Comparison of ENCODE assay signal across 22 cellular contexts in the genomic region with DNA sequence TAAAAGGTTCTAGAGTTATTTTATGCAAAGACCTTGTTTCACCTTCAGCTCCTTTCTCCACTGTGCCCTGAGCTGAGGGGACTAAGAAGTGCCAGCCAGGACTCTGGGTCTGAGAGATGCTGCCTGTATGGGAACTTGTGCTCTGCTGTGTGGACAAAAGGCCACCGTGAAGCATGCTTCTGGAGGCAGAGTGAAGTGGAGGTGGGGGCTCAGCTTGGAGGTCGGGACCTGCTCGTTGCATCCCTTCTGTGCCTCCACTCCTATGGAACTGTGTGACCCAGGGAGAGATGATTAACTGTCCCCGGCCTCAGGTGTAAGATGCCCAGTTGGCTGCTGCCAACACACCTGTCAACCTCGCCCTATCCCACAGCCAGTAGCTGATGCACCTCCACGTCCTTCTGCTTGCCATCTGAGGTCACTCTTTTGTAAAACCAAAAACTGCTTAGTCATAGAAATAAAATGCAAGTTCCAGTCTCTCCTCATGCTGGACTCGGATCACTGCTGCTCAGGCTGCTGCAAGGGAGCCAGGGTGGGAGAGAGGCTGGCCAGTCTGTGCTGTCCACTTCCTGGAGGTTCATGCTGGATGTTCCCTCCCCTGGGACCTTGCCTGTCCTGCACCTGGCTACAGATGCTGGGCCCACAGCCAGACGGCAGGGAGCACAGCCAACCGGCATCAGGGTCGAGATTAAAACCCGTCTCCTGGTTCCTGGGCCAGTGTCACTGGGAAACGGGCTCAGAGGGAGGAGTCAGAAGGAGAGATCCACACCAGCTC.
DNase-seq lines count a peak whose midpoint lies in the region; ATAC-seq and TF ChIP-seq lines count a peak whose summit lies in the region.
"Had no signal": no experiment of that assay in that cellular context is flagged by ENCODE, and none has a peak within 500 bp of the region (broad histone marks: within the 10 kb centered on the region; RNA-seq: fewer than 3 reads in every experiment).

No MANE protein-coding gene starts in this region.

- DNase-seq in Right ventricle myocardium superior (no peak), left cardiac atrium (no peak), epithelial cell of esophagus (ENCODE audit: low read depth) (peak; percentile 27), osteoblast (ENCODE audit: insufficient read length, low spot score, missing footprints) (peak; percentile 69)
- no peak for DNase-seq in effector memory CD8-positive, alpha-beta T cell
- no peak for DNase-seq in activated naive CD8-positive, alpha-beta T cell treated with anti-CD3 and anti-CD28 coated beads, Interleukin-2, amount 50 U/mL, for 24 hours
- DNase-seq: activated CD4-positive, alpha-beta T cell treated with anti-CD3 and anti-CD28 coated beads, Interleukin-2, amount 50 U/mL, for 48 hours; activated naive CD8-positive, alpha-beta T cell treated with anti-CD3 and anti-CD28 coated beads for 36 hours; activated T-cell treated with anti-CD3 and anti-CD28 coated beads for 4 hours; DMS53; dorsolateral prefrontal cortex; lower lobe of right lung; MV-4-11; naive B cell; NCI-H187 treated with DMSO at 0.1 percent for 48 hours; NCI-H345; small intestine; stimulated activated CD4-positive, alpha-beta T cell treated with anti-CD3 and anti-CD28 coated beads, Interleukin-4, amount 100 ng/mL, for 1 hour had no signal

- H3K27ac ChIP-seq in osteoblast (ENCODE audit: low read depth, low read length), result no peak overlapping the region
- H3K27ac ChIP-seq: dorsolateral prefrontal cortex, lower lobe of right lung had no signal

- no peak overlapping the region for H3K27ac Mint-ChIP-seq in effector memory CD8-positive, alpha-beta T cell
- H3K27ac Mint-ChIP-seq in activated naive CD8-positive, alpha-beta T cell treated with anti-CD3 and anti-CD28 coated beads, Interleukin-2, amount 50 U/mL, for 24 hours, result no peak overlapping the region
- H3K27ac Mint-ChIP-seq: activated naive CD8-positive, alpha-beta T cell treated with anti-CD3 and anti-CD28 coated beads for 36 hours; IgD-negative memory B cell; naive B cell; progenitor cell of endocrine pancreas had no signal

- H3K4me1 ChIP-seq in osteoblast (ENCODE audit: insufficient read depth, low read length), result peaks cover 18% of the 10 kb centered on the region
- H3K4me1 ChIP-seq: lower lobe of right lung had no signal

- intact Hi-C loops in Right ventricle myocardium superior (cut with DNase I) (no loop called here), left cardiac atrium (cut with DNase I) (no loop called here)

- TF ChIP-seq CTCF in epithelial cell of esophagus (IDR thresholded peaks at IDR 0.05; ENCODE audit: insufficient read depth, low read depth, low read length, missing control alignments), result no peak
- TF ChIP-seq CTCF in osteoblast (IDR thresholded peaks at IDR 0.05; ENCODE audit: extremely low read depth, low read depth, low read length), result no peak

- ATAC-seq in Right ventricle myocardium superior (ENCODE audit: poor library complexity) (peak; percentile 52), left cardiac atrium (no peak), GM18867 (IDR thresholded peaks at IDR 0.05; ENCODE audit: unreplicated experiment) (no peak), HG03025 (IDR thresholded peaks at IDR 0.05; ENCODE audit: low FRiP score, unreplicated experiment) (no peak)
- no peak for ATAC-seq in effector memory CD8-positive, alpha-beta T cell (replicated peaks)
- ATAC-seq in activated naive CD8-positive, alpha-beta T cell treated with anti-CD3 and anti-CD28 coated beads, Interleukin-2, amount 50 U/mL, for 24 hours, result no peak
- ATAC-seq: lower lobe of right lung had no signal

- H3K4me2 ChIP-seq in osteoblast (ENCODE audit: insufficient read depth, low read length), result no peak overlapping the region

- H3K4me3 ChIP-seq in epithelial cell of esophagus (ENCODE audit: low read length) (no peak overlapping the region), osteoblast (ENCODE audit: insufficient read depth, low read length) (no peak overlapping the region)
- H3K4me3 ChIP-seq: dorsolateral prefrontal cortex, lower lobe of right lung had no signal

- peaks cover 2 to 8% of the 10 kb centered on the region in 2 donors for H3K4me1 Mint-ChIP-seq in effector memory CD8-positive, alpha-beta T cell (ENCODE audit: low read depth in 2 of 2)
- H3K4me1 Mint-ChIP-seq in activated naive CD8-positive, alpha-beta T cell treated with anti-CD3 and anti-CD28 coated beads, Interleukin-2, amount 50 U/mL, for 24 hours, result no peaks in the 10 kb centered on the region
- H3K4me1 Mint-ChIP-seq: activated naive CD8-positive, alpha-beta T cell treated with anti-CD3 and anti-CD28 coated beads for 36 hours; naive B cell had no signal

- peaks cover 34 to 84% of the 10 kb centered on the region in 2 donors for H3K27me3 Mint-ChIP-seq in effector memory CD8-positive, alpha-beta T cell
- H3K27me3 Mint-ChIP-seq in activated naive CD8-positive, alpha-beta T cell treated with anti-CD3 and anti-CD28 coated beads, Interleukin-2, amount 50 U/mL, for 24 hours, result peaks cover 9% of the 10 kb centered on the region

- peaks cover 7% of the 10 kb centered on the region for H3K27me3 ChIP-seq in osteoblast (ENCODE audit: insufficient read depth, low read length)
- H3K27me3 ChIP-seq: dorsolateral prefrontal cortex had no signal

- H2AFZ ChIP-seq in osteoblast (ENCODE audit: low read length), result no peak overlapping the region

- no peaks in the 10 kb centered on the region for H3K9me3 ChIP-seq in osteoblast (ENCODE audit: low read depth, low read length)
- H3K9me3 ChIP-seq: lower lobe of right lung had no signal

- H3K4me3 Mint-ChIP-seq in effector memory CD8-positive, alpha-beta T cell, result no peak overlapping the region
- no peak overlapping the region for H3K4me3 Mint-ChIP-seq in activated naive CD8-positive, alpha-beta T cell treated with anti-CD3 and anti-CD28 coated beads, Interleukin-2, amount 50 U/mL, for 24 hours
- H3K4me3 Mint-ChIP-seq: activated naive CD8-positive, alpha-beta T cell treated with anti-CD3 and anti-CD28 coated beads for 36 hours; naive B cell had no signal

- no peaks in the 10 kb centered on the region for H4K20me1 ChIP-seq in osteoblast (ENCODE audit: insufficient read depth, low read length)

- no peaks in the 10 kb centered on the region for H3K9me3 Mint-ChIP-seq in effector memory CD8-positive, alpha-beta T cell
- H3K9me3 Mint-ChIP-seq in activated naive CD8-positive, alpha-beta T cell treated with anti-CD3 and anti-CD28 coated beads, Interleukin-2, amount 50 U/mL, for 24 hours, result no peaks in the 10 kb centered on the region
- H3K9me3 Mint-ChIP-seq: activated naive CD8-positive, alpha-beta T cell treated with anti-CD3 and anti-CD28 coated beads for 36 hours had no signal

- H3K36me3 Mint-ChIP-seq in effector memory CD8-positive, alpha-beta T cell (ENCODE audit: insufficient read depth), result no peaks in the 10 kb centered on the region
- H3K36me3 Mint-ChIP-seq in activated naive CD8-positive, alpha-beta T cell treated with anti-CD3 and anti-CD28 coated beads, Interleukin-2, amount 50 U/mL, for 24 hours (ENCODE audit: low read depth), result no peaks in the 10 kb centered on the region
- H3K36me3 Mint-ChIP-seq: activated naive CD8-positive, alpha-beta T cell treated with anti-CD3 and anti-CD28 coated beads for 36 hours; IgD-negative memory B cell; naive B cell had no signal

- H3K79me2 ChIP-seq in osteoblast (ENCODE audit: insufficient read depth, low read length), result no peaks in the 10 kb centered on the region

- no peaks in the 10 kb centered on the region for H3K36me3 ChIP-seq in osteoblast (ENCODE audit: insufficient read depth, low read length)
- H3K36me3 ChIP-seq: lower lobe of right lung had no signal

Comparison
In these comparisons a context has a peak if more than half of its experiments do, and no peak if none do; other contexts are left out.
1. DNase-seq: peak in epithelial cell of esophagus (single experiment) and osteoblast (single experiment); none in Right ventricle myocardium superior (single experiment), left cardiac atrium (single experiment), effector memory CD8-positive, alpha-beta T cell (0 of 3) and activated naive CD8-positive, alpha-beta T cell treated with anti-CD3 and anti-CD28 coated beads, Interleukin-2, amount 50 U/mL, for 24 hours (single experiment).